ENCODE assay signal across 15 cellular contexts in the genomic region with DNA sequence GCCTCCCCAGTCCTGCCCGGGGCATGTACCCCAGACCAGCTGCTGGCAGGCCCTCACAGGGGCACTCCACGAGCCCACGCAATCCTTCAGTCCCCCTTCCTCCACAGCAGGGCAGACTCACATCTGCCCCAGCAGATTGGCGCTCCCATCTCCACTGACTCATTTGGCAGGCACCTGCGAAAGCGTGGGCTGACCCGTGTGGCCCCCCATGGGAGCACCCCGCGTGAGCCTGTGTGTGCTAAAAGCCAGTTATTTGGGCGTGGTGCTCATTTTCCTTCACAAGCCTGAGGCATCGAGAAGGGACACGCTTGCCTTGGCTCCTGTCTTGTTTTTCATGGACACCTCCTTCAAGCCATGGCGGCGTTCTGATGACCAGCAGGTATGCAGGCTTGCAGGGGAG. TPM values are rescaled to one million over a fixed set of nuclear protein-coding genes. Genes with fewer than 3 reads are reported as not detected.
DNase-seq lines count a peak whose midpoint lies in the region; ATAC-seq and TF ChIP-seq lines count a peak whose summit lies in the region.
"Had no signal": no experiment of that assay in that cellular context is flagged by ENCODE, and none has a peak within 500 bp of the region (broad histone marks: within the 10 kb centered on the region; RNA-seq: fewer than 3 reads in every experiment).

No MANE protein-coding gene starts in this region.

- H3K4ac ChIP-seq in neuronal stem cell (ENCODE audit: low read length) = peak overlapping the region; percentile 4

- H3K14ac ChIP-seq in neuronal stem cell (ENCODE audit: low read length) = no peak overlapping the region

- no peak overlapping the region for H2BK5ac ChIP-seq in neuronal stem cell (ENCODE audit: low read length)

- peaks cover 34% of the 10 kb centered on the region for H3K79me1 ChIP-seq in neuronal stem cell (ENCODE audit: low read depth, low read length)

- H2AK5ac ChIP-seq in neuronal stem cell (ENCODE audit: low read depth, low read length) = peak overlapping the region; percentile 22

- H3K27me3 ChIP-seq in RWPE2 (ENCODE audit: insufficient read depth, poor library complexity, severe bottlenecking) = no peaks in the 10 kb centered on the region
- H3K27me3 ChIP-seq in neuronal stem cell (ENCODE audit: control insufficient read depth in 3 of 3, insufficient read depth in 3 of 3, low read depth in 1 of 3, low read length in 3 of 3) = no peaks in the 10 kb centered on the region
- no peaks in the 10 kb centered on the region for H3K27me3 ChIP-seq in right cardiac atrium (ENCODE audit: control insufficient read depth, insufficient read depth)

- no CpG with 5 or more reads among the region's 14 CpGs for WGBS in neuronal stem cell (ENCODE audit: extremely low coverage in 2 of 2, insufficient read length in 2 of 2, insufficient replicate concordance in 1 of 2), 2 donors
- WGBS in right cardiac atrium = 88% methylated on average over 14 of the region's 14 CpGs

- peak overlapping the region; percentile 86 for H3K18ac ChIP-seq in neuronal stem cell (ENCODE audit: low read length)

- no peak overlapping the region for H3K9ac ChIP-seq in neuronal stem cell (ENCODE audit: low read depth, low read length, poor library complexity)

- H2AFZ ChIP-seq in neuronal stem cell (ENCODE audit: low read length) = no peak overlapping the region

- POLR2A ChIA-PET in HEK293 (lab: Yijun Ruan, JAX) = interaction anchor here (1.1 kb wide), 1 partner anchor 9 kb away, joined by 4 read pairs; the partner anchor contains the start of gene NECTIN1

- no peak overlapping the region for H2BK120ac ChIP-seq in neuronal stem cell (ENCODE audit: low read depth, low read length)

- no peaks in the 10 kb centered on the region; the same call in 1 of the 2 replicates for H3K4me1 ChIP-seq in HEK293 (ENCODE audit: control insufficient read depth, insufficient read depth, low read length)
- H3K4me1 ChIP-seq in RWPE2 (ENCODE audit: insufficient read depth, poor library complexity, severe bottlenecking) = peaks cover 46% of the 10 kb centered on the region
- H3K4me1 ChIP-seq in neuronal stem cell (ENCODE audit: control insufficient read depth in 2 of 2, insufficient read depth in 1 of 2, low read depth in 1 of 2, low read length in 2 of 2) = peaks cover 27 to 71% of the 10 kb centered on the region in 2 donors
- no peaks in the 10 kb centered on the region for H3K4me1 ChIP-seq in right cardiac atrium (ENCODE audit: control insufficient read depth, insufficient read depth, low read length)

- H2BK12ac ChIP-seq in neuronal stem cell (ENCODE audit: low read length) = peak overlapping the region; percentile 42

- H4K8ac ChIP-seq in neuronal stem cell (ENCODE audit: low read depth, low read length) = no peak overlapping the region

- intact Hi-C loops in right cardiac atrium (cut with DNase I) = loop anchor here in 1 of 4 donors (10.0 kb wide), 1 partner anchor 236 kb away; no protein-coding TSS in a partner anchor

- no peak for TF ChIP-seq CTCF in HEK293 (tag by site-specific recombination; IDR thresholded peaks at IDR 0.05)
- no peak for TF ChIP-seq CTCF in RWPE2 (IDR thresholded peaks at IDR 0.05; ENCODE audit: poor library complexity, severe bottlenecking)

- H2BK15ac ChIP-seq in neuronal stem cell (ENCODE audit: low read length) = no peak overlapping the region

- no peak overlapping the region for H3K23ac ChIP-seq in neuronal stem cell (ENCODE audit: low read depth, low read length, poor library complexity)

- no peaks in the 10 kb centered on the region for H3K9me3 ChIP-seq in HEK293 (ENCODE audit: control insufficient read depth, insufficient read depth, low read depth, low read length)
- H3K9me3 ChIP-seq in RWPE2 (ENCODE audit: severe bottlenecking) = no peaks in the 10 kb centered on the region
- H3K9me3 ChIP-seq in neuronal stem cell (replicated peaks in 1 of 2; ENCODE audit: control insufficient read depth in 2 of 2, insufficient read depth in 1 of 2, low read depth in 1 of 2, low read length in 2 of 2) = no peaks in the 10 kb centered on the region
- no peaks in the 10 kb centered on the region for H3K9me3 ChIP-seq in right cardiac atrium (ENCODE audit: control insufficient read depth, low read length)

- ATAC-seq in RWPE2 (ENCODE audit: low read depth) (no peak), right cardiac atrium (no peak)

- no peak overlapping the region for H3K4me2 ChIP-seq in neuronal stem cell (ENCODE audit: insufficient read depth, low read length, poor library complexity, severe bottlenecking)

- no peak overlapping the region for H3K4me3 ChIP-seq in HEK293 (ENCODE audit: low read depth, low read length)
- no peak overlapping the region for H3K4me3 ChIP-seq in RWPE2 (ENCODE audit: severe bottlenecking)
- peak overlapping the region in 1 of 2 donors; percentile 31 for H3K4me3 ChIP-seq in neuronal stem cell (ENCODE audit: low read length in 2 of 2)
- H3K4me3 ChIP-seq in right cardiac atrium (ENCODE audit: low read length) = no peak overlapping the region
- H3K4me3 ChIP-seq: SK-N-MC had no signal

- CTCF ChIA-PET in HEK293 (lab: Yijun Ruan, JAX) = interaction anchor here (1.1 to 2.1 kb wide), 8 partner anchors 9 to 389 kb away, joined by 3 to 17 read pairs (median 5); partner anchors contain the start of gene NECTIN1

- H3K27ac ChIP-seq in HEK293 (ENCODE audit: extremely low read depth, low read depth, low read length) (no peak overlapping the region), RWPE2 (ENCODE audit: poor library complexity, severe bottlenecking) (peak overlapping the region; percentile 20), epithelial cell of prostate (peak overlapping the region; percentile 85), neuronal stem cell (replicated peaks; ENCODE audit: low read length) (no peak overlapping the region), right cardiac atrium (ENCODE audit: low read length) (no peak overlapping the region)
- H3K27ac ChIP-seq: SK-N-MC had no signal

- H4K91ac ChIP-seq in neuronal stem cell (ENCODE audit: low read depth, low read length, poor library complexity) = no peak overlapping the region

- no peak for DNase-seq in RWPE2 (ENCODE audit: low spot score)
- no peak for DNase-seq in epithelial cell of prostate (ENCODE audit: low read depth, low spot score)
- DNase-seq in neuronal stem cell (ENCODE audit: low spot score) = no peak
- no peak for DNase-seq in NCI-H774 (lab: John Stamatoyannopoulos, UW)
- DNase-seq in cerebellum (ENCODE audit: low spot score) = no peak
- DNase-seq in retina = no peak
- no peak for DNase-seq in right cardiac atrium
- DNase-seq: AML-193, KBM-7, NCI-H1417, NCI-H187, NCI-H2107, Right ventricle myocardium superior had no signal

- H3K36me3 ChIP-seq in HEK293 (ENCODE audit: control insufficient read depth in 2 of 2, insufficient read depth in 1 of 2, low read length in 2 of 2) (no peaks in the 10 kb centered on the region), RWPE2 (ENCODE audit: low read depth) (peaks cover 65% of the 10 kb centered on the region), neuronal stem cell (replicated peaks in 1 of 2; ENCODE audit: control insufficient read depth in 2 of 2, insufficient read depth in 2 of 2, low read length in 2 of 2) (peaks cover 0 to 6% of the 10 kb centered on the region in 2 donors)

TF ChIP-seq in HEK293, 187 proteins besides CTCF, POLR2A, EP300 and RAD21:
- no peak for TF ChIP-seq ZNF221 (tag by site-specific recombination; IDR thresholded peaks at IDR 0.05; ENCODE audit: borderline replicate concordance)
- TF ChIP-seq ZNF248 (tag by site-specific recombination; IDR thresholded peaks at IDR 0.05) = no peak
- TF ChIP-seq GLIS2 (tag by site-specific recombination; IDR thresholded peaks at IDR 0.05) = 0 out of 2 replicates have a peak, but pooled peaks have one; percentile 19
- no peak for TF ChIP-seq ZNF341 (tag by site-specific recombination; IDR thresholded peaks at IDR 0.05; ENCODE audit: low read depth)
- TF ChIP-seq ZNF510 (tag by site-specific recombination; IDR thresholded peaks at IDR 0.05; ENCODE audit: insufficient replicate concordance) = no peak
- TF ChIP-seq, protein P1, sequence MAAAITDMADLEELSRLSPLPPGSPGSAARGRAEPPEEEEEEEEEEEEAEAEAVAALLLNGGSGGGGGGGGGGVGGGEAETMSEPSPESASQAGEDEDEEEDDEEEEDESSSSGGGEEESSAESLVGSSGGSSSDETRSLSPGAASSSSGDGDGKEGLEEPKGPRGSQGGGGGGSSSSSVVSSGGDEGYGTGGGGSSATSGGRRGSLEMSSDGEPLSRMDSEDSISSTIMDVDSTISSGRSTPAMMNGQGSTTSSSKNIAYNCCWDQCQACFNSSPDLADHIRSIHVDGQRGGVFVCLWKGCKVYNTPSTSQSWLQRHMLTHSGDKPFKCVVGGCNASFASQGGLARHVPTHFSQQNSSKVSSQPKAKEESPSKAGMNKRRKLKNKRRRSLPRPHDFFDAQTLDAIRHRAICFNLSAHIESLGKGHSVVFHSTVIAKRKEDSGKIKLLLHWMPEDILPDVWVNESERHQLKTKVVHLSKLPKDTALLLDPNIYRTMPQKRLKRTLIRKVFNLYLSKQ (tag by site-specific recombination; IDR thresholded peaks at IDR 0.05; ENCODE audit: borderline replicate concordance) = no peak
TF ChIP-seq in HEK293: peak in this region for 1.

RNA-seq across cellular contexts. Expression of gene NECTIN1, which starts 8.7 kb away (rescaled TPM):
- polyA plus RNA-seq in neuronal stem cell (2013, experiment 1 of 2) = 36.8 TPM
- polyA plus RNA-seq in neuronal stem cell (2013, experiment 2 of 2) = 36.7 TPM
- total RNA-seq in cerebellum = 20.1 TPM
- total RNA-seq in right cardiac atrium = 10 to 100 TPM in 2 of 4 donors, 1 to 10 TPM in 2; 5.2 to 14.5 (median 10.8) TPM
- 6.3 TPM for polyA plus RNA-seq in right cardiac atrium

Comparison
In these comparisons a context has a peak if more than half of its experiments do, and no peak if none do; other contexts are left out.
1. H3K27ac ChIP-seq: peak in RWPE2 (single experiment) and epithelial cell of prostate (single experiment); none in HEK293 (single experiment), neuronal stem cell (single experiment) and right cardiac atrium (single experiment).